ENCODE assay signal across 8 cellular contexts in genomic region chr17:17811381-17812210, GRCh38. TPM values are rescaled to one million over a fixed set of nuclear protein-coding genes. Genes with fewer than 3 reads are reported as not detected.
A peak's percentile ranks its signal among the peaks of the same experiment; 100 is the strongest.
DNase-seq lines count a peak whose midpoint lies in the region; ATAC-seq, FAIRE-seq and TF ChIP-seq lines count a peak whose summit lies in the region.
"Had no signal": no experiment of that assay in that cellular context is flagged by ENCODE, and none has a peak within 500 bp of the region (broad histone marks: within the 10 kb centered on the region; RNA-seq: fewer than 3 reads in every experiment).

No MANE protein-coding gene starts in this region.

- H4K20me1 ChIP-seq in OCI-LY7 (ENCODE audit: insufficient read depth, low read length) = no peaks in the 10 kb centered on the region

- no peak for TF ChIP-seq POLR2A in esophagus squamous epithelium (IDR thresholded peaks at IDR 0.05)
- no peak for TF ChIP-seq POLR2A in sigmoid colon (IDR thresholded peaks at IDR 0.05)

- POLR2A ChIA-PET in OCI-LY7 (lab: Charles Lee) = no interaction called here
- POLR2A ChIA-PET in CD8-positive, alpha-beta T cell (lab: Charles Lee) = interaction anchor here (1.1 to 1.6 kb wide), 3 partner anchors 9 to 12 kb away, joined by 3 to 5 read pairs (median 3); no protein-coding TSS in a partner anchor

- H3K36me3 Mint-ChIP-seq in CD8-positive, alpha-beta T cell = peaks cover 47% of the 10 kb centered on the region

- H3K4me2 ChIP-seq in OCI-LY7 (ENCODE audit: low read length) = no peak overlapping the region

- H3K27ac ChIP-seq in OCI-LY7 (ENCODE audit: low read depth, low read length, poor library complexity, severe bottlenecking) = peak overlapping the region; percentile 37
- H3K27ac ChIP-seq in esophagus squamous epithelium = peak overlapping the region; percentile 26 to 80 (median 56)
- peak overlapping the region; percentile 31 to 90 (median 83) for H3K27ac ChIP-seq in sigmoid colon
- H3K27ac ChIP-seq in CD8-positive, alpha-beta T cell (ENCODE audit: low read depth, low read length) = no peak overlapping the region

- TF ChIP-seq EP300 in sigmoid colon (IDR thresholded peaks at IDR 0.05) = no peak

- H3K79me2 ChIP-seq in OCI-LY7 (ENCODE audit: insufficient read depth, low read depth, low read length) = no peaks in the 10 kb centered on the region

- peaks cover 64% of the 10 kb centered on the region for H3K36me3 ChIP-seq in OCI-LY7 (ENCODE audit: insufficient read depth, low read length)
- H3K36me3 ChIP-seq in esophagus squamous epithelium = peaks cover 11 to 62% (median 27%) of the 10 kb centered on the region in 3 donors
- peaks cover 11 to 36% (median 27%) of the 10 kb centered on the region in 4 donors for H3K36me3 ChIP-seq in sigmoid colon
- peaks cover 38% of the 10 kb centered on the region for H3K36me3 ChIP-seq in CD8-positive, alpha-beta T cell (ENCODE audit: insufficient read depth, low read length)

- CTCF ChIA-PET in OCI-LY7 (lab: Charles Lee; ENCODE audit: unreplicated experiment) = interaction anchor here (1.9 kb wide), 1 partner anchor 27 kb away, joined by 5 read pairs; no protein-coding TSS in a partner anchor
- CTCF ChIA-PET in CD8-positive, alpha-beta T cell (lab: Charles Lee) = interaction anchor here (0.6 to 11.2 kb wide), 28 partner anchors 10 to 224 kb away, joined by 3 to 308 read pairs (median 6); partner anchors contain the start of gene RAI1

- H3K9me3 ChIP-seq in OCI-LY7 (ENCODE audit: low read length) (no peaks in the 10 kb centered on the region), esophagus squamous epithelium (no peaks in the 10 kb centered on the region), sigmoid colon (no peaks in the 10 kb centered on the region)
- H3K9me3 ChIP-seq in CD8-positive, alpha-beta T cell (ENCODE audit: low read length) = no peaks in the 10 kb centered on the region

- no peak overlapping the region for H3K27ac Mint-ChIP-seq in CD8-positive, alpha-beta T cell
- H3K27ac Mint-ChIP-seq: activated naive CD4-positive, alpha-beta T cell treated with anti-CD3 and anti-CD28 coated beads, Interleukin-2, amount 10 ng/mL, durations not matched to agents 7 days and 5 days had no signal

- H3K27me3 ChIP-seq in esophagus squamous epithelium = no peaks in the 10 kb centered on the region
- H3K27me3 ChIP-seq in sigmoid colon = no peaks in the 10 kb centered on the region
- no peaks in the 10 kb centered on the region for H3K27me3 ChIP-seq in CD8-positive, alpha-beta T cell (ENCODE audit: insufficient read depth, low read length)

- no peaks in the 10 kb centered on the region for H3K9me3 Mint-ChIP-seq in CD8-positive, alpha-beta T cell
- H3K9me3 Mint-ChIP-seq: activated naive CD4-positive, alpha-beta T cell treated with anti-CD3 and anti-CD28 coated beads, Interleukin-2, amount 10 ng/mL, durations not matched to agents 7 days and 5 days had no signal

- H2AFZ ChIP-seq in OCI-LY7 (ENCODE audit: low read length) = no peak overlapping the region

- H3K4me3 Mint-ChIP-seq in CD8-positive, alpha-beta T cell = no peak overlapping the region
- H3K4me3 Mint-ChIP-seq: activated naive CD4-positive, alpha-beta T cell treated with anti-CD3 and anti-CD28 coated beads, Interleukin-2, amount 10 ng/mL, durations not matched to agents 7 days and 5 days had no signal

- no peak for ATAC-seq in CD8-positive, alpha-beta T cell

- TF ChIP-seq CTCF in OCI-LY7 (conservative IDR thresholded peaks at IDR 0.05; ENCODE audit: low read length) (no peak), esophagus squamous epithelium (IDR thresholded peaks at IDR 0.05) (no peak), sigmoid colon (IDR thresholded peaks at IDR 0.05) (no peak), foreskin fibroblast (IDR thresholded peaks at IDR 0.05; ENCODE audit: low read depth, low read length) (no peak)
- TF ChIP-seq CTCF in CD8-positive, alpha-beta T cell (IDR thresholded peaks at IDR 0.05) = no peak

- peak; percentile 46 for DNase-seq in GM19239 (ENCODE audit: insufficient read length, low spot score)
- DNase-seq in OCI-LY7 (ENCODE audit: low spot score) = no peak
- no peak for DNase-seq in esophagus squamous epithelium (lab: John Stamatoyannopoulos, UW)
- no peak for DNase-seq in sigmoid colon
- DNase-seq in mucosa of gallbladder (ENCODE audit: low spot score) = no peak
- DNase-seq in foreskin fibroblast = no peak
- DNase-seq in CD8-positive, alpha-beta T cell = no peak

- no peaks in the 10 kb centered on the region for H3K27me3 Mint-ChIP-seq in CD8-positive, alpha-beta T cell (ENCODE audit: low read depth)
- H3K27me3 Mint-ChIP-seq: activated naive CD4-positive, alpha-beta T cell treated with anti-CD3 and anti-CD28 coated beads, Interleukin-2, amount 10 ng/mL, durations not matched to agents 7 days and 5 days had no signal

- H3K9me2 ChIP-seq in OCI-LY7 (ENCODE audit: insufficient read depth, low read length) = no peaks in the 10 kb centered on the region

- intact Hi-C loops in OCI-LY7 (cut with micrococcal nuclease; ENCODE audit: unreplicated experiment) (loop anchor here (1.0 to 2.0 kb wide), 3 partner anchors 49 to 129 kb away; no protein-coding TSS in a partner anchor), esophagus squamous epithelium (cut with DNase I) (loop anchor here (10.0 kb wide), 1 partner anchor 223 kb away; the partner anchor contains the start of genes ATPAF2 and GID4), sigmoid colon (cut with DNase I) (loop anchor here (1.0 to 5.0 kb wide), 4 partner anchors 49 to 161 kb away; partner anchors contain the start of genes DRC3, RAI1 and TOM1L2)
- intact Hi-C loops in CD8-positive, alpha-beta T cell (cut with DNase I, micrococcal nuclease) = loop anchor here (1.0 to 10.0 kb wide), 7 partner anchors 23 to 222 kb away; partner anchors contain the start of gene RAI1 (in 2 of the 2)

- WGBS in esophagus squamous epithelium, 2 donors = 50 to 58% methylated on average over 8 to 14 of the region's 15 CpGs
- 50 to 61% methylated on average over 15 of the region's 15 CpGs for WGBS in sigmoid colon, 2 donors

- peaks cover 21% of the 10 kb centered on the region for H3K4me1 Mint-ChIP-seq in CD8-positive, alpha-beta T cell (ENCODE audit: low read depth)

- no peak overlapping the region for H3K4me3 ChIP-seq in OCI-LY7 (ENCODE audit: low read depth, low read length, poor library complexity, severe bottlenecking)
- no peak overlapping the region for H3K4me3 ChIP-seq in esophagus squamous epithelium
- no peak overlapping the region for H3K4me3 ChIP-seq in sigmoid colon
- H3K4me3 ChIP-seq in foreskin fibroblast (ENCODE audit: low read depth in 1 of 2, low read length in 2 of 2) = no peak overlapping the region
- no peak overlapping the region for H3K4me3 ChIP-seq in CD8-positive, alpha-beta T cell (ENCODE audit: low read depth, low read length)

- BruUV-seq in OCI-LY7 (replicated peaks; lab: Mats Ljungman, UMichigan) = no TSS peak

- peaks cover 20% of the 10 kb centered on the region for H3K4me1 ChIP-seq in OCI-LY7 (ENCODE audit: insufficient read depth, low read length, poor library complexity, severe bottlenecking)
- H3K4me1 ChIP-seq in esophagus squamous epithelium = peaks cover 32 to 96% (median 57%) of the 10 kb centered on the region in 3 donors
- peaks cover 0 to 66% (median 57%) of the 10 kb centered on the region in 4 donors for H3K4me1 ChIP-seq in sigmoid colon
- H3K4me1 ChIP-seq in CD8-positive, alpha-beta T cell (ENCODE audit: insufficient read depth, low read length) = peaks cover 14% of the 10 kb centered on the region

- FAIRE-seq in GM19239 (lab: Jason Lieb, UNC) = no peak

RNA-seq across cellular contexts. Expression of gene SREBF1, which starts 25.2 kb away (rescaled TPM):
- 48.4 and 70.4 TPM in 2 replicates for total RNA-seq in OCI-LY7 (2014; rRNA removed; shearing (Covaris generic))
- total RNA-seq in OCI-LY7 (2022) (187 and 213 TPM in 2 replicates), esophagus squamous epithelium (100 to 1,000 TPM in 2 of 4 donors, 10 to 100 TPM in 2; 55.0 to 137 (median 108) TPM), sigmoid colon (10 to 100 TPM; 26.0 to 53.5 (median 43.5) TPM), mucosa of gallbladder (129 TPM)
- polyA plus RNA-seq in sigmoid colon = 100 to 1,000 TPM in 1 of 3 donors, 10 to 100 TPM in 2; 10.2 to 172 (median 14.3) TPM
- total RNA-seq in CD8-positive, alpha-beta T cell = 100 to 1,000 TPM; 401 to 412 TPM
